8 cellular contexts compared by ENCODE assay signal in genomic region chr16:53434436-53435065, GRCh38. TPM values are rescaled to one million over a fixed set of nuclear protein-coding genes. Genes with fewer than 3 reads are reported as not detected.
A peak's percentile ranks its signal among the peaks of the same experiment; 100 is the strongest.
DNase-seq lines count a peak whose midpoint lies in the region; ATAC-seq and TF ChIP-seq lines count a peak whose summit lies in the region.

RBL2 (plus strand) TSS chr16:53434471; CDS start chr16:53434557, 86 bp downstream.

- TF ChIP-seq CTCF in testis (IDR thresholded peaks at IDR 0.05) = no peak

- no peaks in the 10 kb centered on the region for H3K36me3 ChIP-seq in testis (ENCODE audit: low read depth, missing control alignments)

- H3K9me3 ChIP-seq in testis = no peaks in the 10 kb centered on the region

- 0 to 1% methylated on average over 14 to 83 of the region's 85 CpGs for WGBS in testis, 2 donors

- intact Hi-C loops in testis (cut with DNase I; ENCODE audit: low total_unique reads) = no loop called here

- peaks cover 4% of the 10 kb centered on the region for H3K4me1 ChIP-seq in testis

- DNase-seq in D341Med (ENCODE audit: low spot score) (peak; percentile 92), HK-2 (ENCODE audit: unreplicated experiment) (peak; percentile 85), foreskin melanocyte (peak; percentile 38), nucleus accumbens (lab: John Stamatoyannopoulos, UW) (peak in 42 of 56 donors; percentile 21 to 85 (median 69)), testis (peak; percentile 85)
- DNase-seq in activated gamma-delta T cell treated with anti-CD3 and anti-CD28 coated beads, Interleukin-2, amount 50 U/mL, for 16 hours (ENCODE audit: low read depth) = peak; percentile 65

- H3K27ac ChIP-seq in testis = peak within 1 kb of the TSS; percentile 91 to 95

- H3K27me3 ChIP-seq in testis = no peaks in the 10 kb centered on the region

- TF ChIP-seq POLR2A in Raji (IDR thresholded peaks at IDR 0.05; ENCODE audit: insufficient read depth, low read depth, low read length) = peak; percentile 60
- TF ChIP-seq POLR2A in testis (IDR thresholded peaks at IDR 0.05) = no peak

- H3K4me3 ChIP-seq in testis = peak within 1 kb of the TSS; percentile 96 to 99

- peak; percentile 76 for ATAC-seq in GM19463 (IDR thresholded peaks at IDR 0.05; ENCODE audit: unreplicated experiment)

RNA-seq across cellular contexts. Expression of gene RBL2, which starts in this region (rescaled TPM):
- 100 to 1,000 TPM in 1 of 2 donors, 10 to 100 TPM in 1; 99.1 to 106 TPM for total RNA-seq in testis
- polyA plus RNA-seq in testis (ENCODE audit: insufficient read depth, low read depth, low replicate concordance) = 117 TPM

Comparison
In these comparisons a context has a peak if more than half of its experiments do, and no peak if none do; other contexts are left out.
1. Peak in every context shown above with its lines: DNase-seq, ATAC-seq, H3K4me3 ChIP-seq and H3K27ac ChIP-seq.
2. DNase-seq: peak in every context shown above with its lines; median percentile 92 in D341Med; 85 in HK-2; 85 in testis; 69 in nucleus accumbens; 65 in activated gamma-delta T cell treated with anti-CD3 and anti-CD28 coated beads, Interleukin-2, amount 50 U/mL, for 16 hours; 38 in foreskin melanocyte.